In the genomic region with DNA sequence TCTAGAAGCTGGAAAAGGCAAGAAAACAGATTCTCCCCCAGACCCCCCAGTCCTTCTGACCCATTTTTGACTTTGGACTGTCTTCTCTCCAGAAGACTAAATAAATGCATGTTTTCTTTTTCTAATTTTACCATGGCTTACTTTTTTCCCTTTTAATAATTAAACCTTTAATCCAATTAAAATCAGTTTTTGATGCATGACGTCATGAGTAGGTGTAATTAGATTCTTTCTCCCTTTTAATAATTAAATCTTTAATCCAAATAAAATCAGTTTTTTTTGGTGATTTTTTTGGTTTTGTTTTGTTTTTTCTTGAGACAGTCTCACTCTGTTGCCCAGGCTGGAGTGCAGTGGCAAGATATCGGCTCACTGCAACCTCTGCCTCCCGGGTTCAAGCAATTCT, we compare ENCODE assay signal across 28 cellular contexts.
"Had no signal": no experiment of that assay in that cellular context is flagged by ENCODE, and none has a peak within 500 bp of the region (broad histone marks: within the 10 kb centered on the region; RNA-seq: fewer than 3 reads in every experiment).

No MANE protein-coding gene starts in this region.

- ATAC-seq: effector memory CD8-positive, alpha-beta T cell; esophagus mucosa; foreskin keratinocyte; gastrocnemius medialis; gastroesophageal sphincter; heart left ventricle; heart right ventricle had no signal

- H3K79me2 ChIP-seq: hepatocyte had no signal

- H3K4me1 ChIP-seq: colonic mucosa, foreskin keratinocyte, gastrocnemius medialis, gastroesophageal sphincter had no signal

- H3K4me2 ChIP-seq: hepatocyte had no signal

- H3K4me3 ChIP-seq: colonic mucosa, coronary artery, dorsolateral prefrontal cortex, esophagus muscularis mucosa, esophagus squamous epithelium, gastrocnemius medialis, gastroesophageal sphincter, heart left ventricle, heart right ventricle, hepatocyte had no signal

- H3K9me3 ChIP-seq: colonic mucosa, esophagus muscularis mucosa, esophagus squamous epithelium, gastrocnemius medialis, heart left ventricle, heart right ventricle had no signal

- DNase-seq: colonic mucosa; cortex of kidney; dermis blood vessel endothelial cell; dorsolateral prefrontal cortex; effector CD4-positive, alpha-beta T cell; effector CD8-positive, alpha-beta T cell; effector memory CD4-positive, alpha-beta T cell; effector memory CD8-positive, alpha-beta T cell; endodermal cell; erythroblast; esophagus squamous epithelium; foreskin fibroblast; foreskin keratinocyte; foreskin melanocyte; gastrocnemius medialis; glutamatergic neuron; head of caudate nucleus; heart left ventricle; heart right ventricle had no signal

- H3K27ac ChIP-seq: colonic mucosa, coronary artery, dorsolateral prefrontal cortex, epithelial cell of prostate, esophagus muscularis mucosa, esophagus squamous epithelium, foreskin keratinocyte, gastrocnemius medialis, gastroesophageal sphincter, heart left ventricle, heart right ventricle, hepatocyte had no signal

- H2AFZ ChIP-seq: hepatocyte had no signal

- H3K36me3 ChIP-seq: colonic mucosa, esophagus muscularis mucosa, esophagus squamous epithelium, gastrocnemius medialis, gastroesophageal sphincter, heart left ventricle, heart right ventricle had no signal

- FAIRE-seq: endometrium, endothelial cell of umbilical vein, frontal cortex had no signal
